Comparison of ENCODE assay signal across 8 cellular contexts in genomic region chr17:50027639-50028206, GRCh38. TPM values are rescaled to one million over a fixed set of nuclear protein-coding genes. Genes with fewer than 3 reads are reported as not detected.
DNase-seq lines count a peak whose midpoint lies in the region; ATAC-seq, FAIRE-seq and TF ChIP-seq lines count a peak whose summit lies in the region.

No MANE protein-coding gene starts in this region.

- no peaks in the 10 kb centered on the region for H3K9me3 ChIP-seq in adrenal gland (replicated peaks in 1 of 3)
- peaks cover 13% of the 10 kb centered on the region for H3K9me3 ChIP-seq in keratinocyte (ENCODE audit: control insufficient read depth, low read depth, low read length)
- H3K9me3 ChIP-seq in stomach smooth muscle (ENCODE audit: control insufficient read depth in 2 of 2, low read length in 2 of 2) = no peaks in the 10 kb centered on the region

- H3K4me1 ChIP-seq in adrenal gland (replicated peaks in 1 of 2) = peaks cover 12 to 13% of the 10 kb centered on the region in 2 donors
- H3K4me1 ChIP-seq in keratinocyte (ENCODE audit: control insufficient read depth, extremely low read depth, insufficient read depth, low read length) = peaks cover 26% of the 10 kb centered on the region
- peaks cover 24% of the 10 kb centered on the region for H3K4me1 ChIP-seq in stomach smooth muscle (ENCODE audit: control insufficient read depth, insufficient read depth, low read length)

- no peak for TF ChIP-seq POLR2A in adrenal gland (IDR thresholded peaks at IDR 0.05)

- 23 to 49% (median 42%) methylated on average over 8 to 14 of the region's 14 CpGs for WGBS in adrenal gland, 4 donors

- peak overlapping the region in 1 of 4 donors; percentile 41 for H3K4me3 ChIP-seq in adrenal gland
- peak overlapping the region; percentile 43 to 75 (median 61) for H3K4me3 ChIP-seq in keratinocyte (ENCODE audit: control insufficient read depth in 2 of 3, extremely low read depth in 1 of 3, insufficient read depth in 2 of 3, low read depth in 1 of 3, low read length in 3 of 3)
- peak overlapping the region; percentile 42 to 71 for H3K4me3 ChIP-seq in stomach smooth muscle (ENCODE audit: low read length in 2 of 2)

- intact Hi-C loops in natural killer cell (cut with micrococcal nuclease) = no loop called here
- intact Hi-C loops in adrenal gland (cut with DNase I) = loop anchor here (2.0 to 5.0 kb wide), 2 partner anchors 45 to 61 kb away; no protein-coding TSS in a partner anchor

- peak overlapping the region; percentile 98 for H3K4me2 ChIP-seq in keratinocyte (ENCODE audit: control insufficient read depth, extremely low read depth, insufficient read depth, low read depth, low read length)

- H4K20me1 ChIP-seq in keratinocyte (ENCODE audit: control insufficient read depth, extremely low read depth, insufficient read depth, low read length) = no peaks in the 10 kb centered on the region

- peak; percentile 98 for FAIRE-seq in keratinocyte (lab: Jason Lieb, UNC)

- peak overlapping the region; percentile 74 for H3K4me3 Mint-ChIP-seq in natural killer cell treated with Interleukin-12 subunit alpha and Interleukin-12 subunit beta and Interleukin-15 and Interleukin-18, amount 100 ng/mL, for 72 hours
- H3K4me3 Mint-ChIP-seq in natural killer cell = no peak overlapping the region

- no peaks in the 10 kb centered on the region for H3K9me1 ChIP-seq in keratinocyte (ENCODE audit: control insufficient read depth, extremely low read depth, insufficient read depth, low read length)

- no peaks in the 10 kb centered on the region for H3K79me2 ChIP-seq in keratinocyte (ENCODE audit: control insufficient read depth, insufficient read depth, low read length)

- H3K36me3 Mint-ChIP-seq in natural killer cell treated with Interleukin-12 subunit alpha and Interleukin-12 subunit beta and Interleukin-15 and Interleukin-18, amount 100 ng/mL, for 72 hours = no peaks in the 10 kb centered on the region
- H3K36me3 Mint-ChIP-seq in natural killer cell = no peaks in the 10 kb centered on the region

- TF ChIP-seq CTCF in natural killer cell (IDR thresholded peaks at IDR 0.05) = no peak
- TF ChIP-seq CTCF in adrenal gland (IDR thresholded peaks at IDR 0.05) = no peak
- no peak for TF ChIP-seq CTCF in keratinocyte (optimal IDR thresholded peaks at IDR 0.05 in 1 of 3, IDR thresholded peaks at IDR 0.05 in 1 of 3, conservative IDR thresholded peaks at IDR 0.05 in 1 of 3; ENCODE audit: extremely low read depth in 1 of 3, insufficient read depth in 2 of 3, low read length in 3 of 3)

- DNase-seq in natural killer cell treated with Interleukin-12 subunit alpha and Interleukin-12 subunit beta and Interleukin-15 and Interleukin-18, amount 100 ng/mL, for 72 hours (ENCODE audit: low spot score) = no peak
- DNase-seq in natural killer cell = no peak
- DNase-seq in adrenal gland = peak; percentile 80 to 95 (median 91)
- DNase-seq in keratinocyte (ENCODE audit: low read depth, low spot score) = peak; percentile 100
- no peak for DNase-seq in KG1 (lab: John Stamatoyannopoulos, UW)

- H3K4me1 Mint-ChIP-seq in natural killer cell treated with Interleukin-12 subunit alpha and Interleukin-12 subunit beta and Interleukin-15 and Interleukin-18, amount 100 ng/mL, for 72 hours (ENCODE audit: low read depth in 2 of 2) = peaks cover 0 to 7% of the 10 kb centered on the region in 2 donors
- peaks cover 0 to 20% of the 10 kb centered on the region in 2 donors for H3K4me1 Mint-ChIP-seq in natural killer cell

- H3K9ac ChIP-seq in keratinocyte (ENCODE audit: control insufficient read depth, extremely low read depth, insufficient read depth, low read length) = peak overlapping the region; percentile 85
- peak overlapping the region in 1 of 2 donors; percentile 13 for H3K9ac ChIP-seq in stomach smooth muscle (ENCODE audit: low read length in 2 of 2)

- dilution Hi-C loops in keratinocyte (cut with MboI; ENCODE audit: extremely low pct_ligation_motif_present, low sequenced_read_pairs) = no loop called here

- no peak overlapping the region for H2AFZ ChIP-seq in keratinocyte (ENCODE audit: control insufficient read depth, low read length)

- H3K27ac Mint-ChIP-seq in natural killer cell treated with Interleukin-12 subunit alpha and Interleukin-12 subunit beta and Interleukin-15 and Interleukin-18, amount 100 ng/mL, for 72 hours = no peak overlapping the region
- H3K27ac Mint-ChIP-seq in natural killer cell = no peak overlapping the region

- no peaks in the 10 kb centered on the region for H3K27me3 ChIP-seq in adrenal gland
- no peaks in the 10 kb centered on the region for H3K27me3 ChIP-seq in keratinocyte (ENCODE audit: control insufficient read depth, extremely low read depth, insufficient read depth, low read length)
- no peaks in the 10 kb centered on the region for H3K27me3 ChIP-seq in stomach smooth muscle (ENCODE audit: control insufficient read depth in 1 of 2, insufficient read depth in 2 of 2, low read length in 2 of 2)

- H3K36me3 ChIP-seq in adrenal gland (replicated peaks in 1 of 2) = no peaks in the 10 kb centered on the region
- H3K36me3 ChIP-seq in keratinocyte (ENCODE audit: control insufficient read depth in 2 of 2, extremely low read depth in 1 of 2, insufficient read depth in 2 of 2, low read length in 2 of 2) = no peaks in the 10 kb centered on the region
- no peaks in the 10 kb centered on the region for H3K36me3 ChIP-seq in stomach smooth muscle (ENCODE audit: control insufficient read depth in 2 of 2, insufficient read depth in 2 of 2, low read length in 2 of 2)

- peak; percentile 61 to 64 for ATAC-seq in natural killer cell treated with Interleukin-12 subunit alpha and Interleukin-12 subunit beta and Interleukin-15 and Interleukin-18, amount 100 ng/mL, for 72 hours
- no peak for ATAC-seq in natural killer cell
- no peak for ATAC-seq in HG03280 (IDR thresholded peaks at IDR 0.05; ENCODE audit: unreplicated experiment)
- no peak for ATAC-seq in GM21825 (IDR thresholded peaks at IDR 0.05; ENCODE audit: unreplicated experiment)

- H3K9me3 Mint-ChIP-seq in natural killer cell treated with Interleukin-12 subunit alpha and Interleukin-12 subunit beta and Interleukin-15 and Interleukin-18, amount 100 ng/mL, for 72 hours = no peaks in the 10 kb centered on the region
- no peaks in the 10 kb centered on the region for H3K9me3 Mint-ChIP-seq in natural killer cell

- H3K27me3 Mint-ChIP-seq in natural killer cell treated with Interleukin-12 subunit alpha and Interleukin-12 subunit beta and Interleukin-15 and Interleukin-18, amount 100 ng/mL, for 72 hours = peaks cover 18 to 23% of the 10 kb centered on the region in 2 donors
- H3K27me3 Mint-ChIP-seq in natural killer cell (ENCODE audit: low read depth in 2 of 2) = peaks cover 20 to 26% of the 10 kb centered on the region in 2 donors

- H3K27ac ChIP-seq in adrenal gland (peak overlapping the region in 3 of 5 donors; percentile 48 to 83 (median 75)), keratinocyte (ENCODE audit: control insufficient read depth, insufficient read depth, low read length) (peak overlapping the region; percentile 96), stomach smooth muscle (ENCODE audit: low read length) (peak overlapping the region; percentile 37)

RNA-seq across cellular contexts. Expression of gene ITGA3, which starts 28.2 kb away (rescaled TPM):
- total RNA-seq in natural killer cell treated with Interleukin-12 subunit alpha and Interleukin-12 subunit beta and Interleukin-15 and Interleukin-18, amount 100 ng/mL, for 72 hours = 10 to 100 TPM; 13.7 to 13.9 TPM
- 1 to 10 TPM in 2 of 3 donors, under 1 TPM in 1; 0.47 to 2.8 (median 1.4) TPM for total RNA-seq in natural killer cell
- 100 to 1,000 TPM in 7 of 8 donors, 10 to 100 TPM in 1; 31.4 to 206 (median 134) TPM for total RNA-seq in adrenal gland
- 100 to 1,000 TPM in 2 of 3 donors, 10 to 100 TPM in 1; 20.9 to 164 (median 116) TPM for polyA plus RNA-seq in adrenal gland
- 427 to 733 TPM (median 708 TPM) in 3 replicates for polyA plus RNA-seq in keratinocyte
- 311 TPM for polyA plus RNA-seq in keratinocyte (2011; ENCODE audit: low read depth)
- 216 and 405 TPM in 2 replicates for polyA plus RNA-seq in keratinocyte (2011; cell fraction: cytosol; rRNA removed)
- 1,779 and 2,144 TPM in 2 replicates for polyA plus RNA-seq in keratinocyte (2011; cell fraction: nucleus; rRNA removed)
- polyA plus RNA-seq in keratinocyte (2012; ENCODE audit: low replicate concordance) = 460 and 965 TPM in 2 replicates
- polyA minus RNA-seq in keratinocyte = 1,193 to 2,515 TPM (median 1,361 TPM) in 3 replicates
- polyA minus RNA-seq in keratinocyte (2011; cell fraction: cytosol; rRNA and poly(A)+ RNA removed) = 897 TPM
- 2,521 and 2,609 TPM in 2 replicates for polyA minus RNA-seq in keratinocyte (2011; cell fraction: nucleus; rRNA and poly(A)+ RNA removed)

RNA-seq across cellular contexts. Expression of gene DLX3, which starts 32.7 kb away (rescaled TPM):
- total RNA-seq in natural killer cell treated with Interleukin-12 subunit alpha and Interleukin-12 subunit beta and Interleukin-15 and Interleukin-18, amount 100 ng/mL, for 72 hours = not detected
- total RNA-seq in natural killer cell (not detected), adrenal gland (under 1 TPM in 5 of 8 donors, not detected in 3; 0.36 to 0.83 (median 0.49) TPM)
- polyA plus RNA-seq in adrenal gland (under 1 TPM; 0.07 to 0.24 (median 0.13) TPM), keratinocyte (0.62 to 0.81 TPM (median 0.72 TPM) in 3 replicates)
- 8.7 TPM for polyA plus RNA-seq in keratinocyte (2011; ENCODE audit: low read depth)
- 0.97 and 1.3 TPM in 2 replicates for polyA plus RNA-seq in keratinocyte (2011; cell fraction: cytosol; rRNA removed)
- 2.3 and 3.3 TPM in 2 replicates for polyA plus RNA-seq in keratinocyte (2011; cell fraction: nucleus; rRNA removed)
- polyA plus RNA-seq in keratinocyte (2012; ENCODE audit: low replicate concordance) = 1.6 and 17.5 TPM in 2 replicates
- polyA minus RNA-seq in keratinocyte = 0.64 to 1.8 TPM (median 1.0 TPM) in 3 replicates
- 2.1 TPM for polyA minus RNA-seq in keratinocyte (2011; cell fraction: cytosol; rRNA and poly(A)+ RNA removed)
- 1.1 and 1.3 TPM in 2 replicates for polyA minus RNA-seq in keratinocyte (2011; cell fraction: nucleus; rRNA and poly(A)+ RNA removed)

RNA-seq across cellular contexts. Expression of gene DLX4, which starts 58.7 kb away (rescaled TPM):
- total RNA-seq in natural killer cell treated with Interleukin-12 subunit alpha and Interleukin-12 subunit beta and Interleukin-15 and Interleukin-18, amount 100 ng/mL, for 72 hours = under 1 TPM; 0.45 to 0.71 TPM
- total RNA-seq in natural killer cell = 1 to 10 TPM in 1 of 3 donors, under 1 TPM in 1, not detected in 1; 0.35 to 1.1 TPM
- under 1 TPM in 5 of 8 donors, not detected in 3; 0.18 to 0.96 (median 0.27) TPM for total RNA-seq in adrenal gland
- under 1 TPM; 0.10 to 0.48 (median 0.11) TPM for polyA plus RNA-seq in adrenal gland
- polyA plus RNA-seq in keratinocyte = 0.10 to 0.22 TPM (median 0.18 TPM) in 3 replicates
- polyA plus RNA-seq in keratinocyte (2011; ENCODE audit: low read depth) = 0.42 TPM
- 0.31 and 0.34 TPM in 2 replicates for polyA plus RNA-seq in keratinocyte (2011; cell fraction: cytosol; rRNA removed)
- polyA plus RNA-seq in keratinocyte (2011; cell fraction: nucleus; rRNA removed) = 0.32 and 0.77 TPM in 2 replicates
- polyA plus RNA-seq in keratinocyte (2012; ENCODE audit: low replicate concordance) = 0.30 and 0.49 TPM in 2 replicates
- polyA minus RNA-seq in keratinocyte = 0.10 to 1.4 TPM (median 0.23 TPM) in 3 replicates
- polyA minus RNA-seq in keratinocyte (2011; cell fraction: cytosol; rRNA and poly(A)+ RNA removed) = 1.7 TPM
- polyA minus RNA-seq in keratinocyte (2011; cell fraction: nucleus; rRNA and poly(A)+ RNA removed) = 0.62 TPM in 1 of 2 replicates, not detected in the other

Comparison
In these comparisons a context has a peak if more than half of its experiments do, and no peak if none do; other contexts are left out.
1. ATAC-seq: peak in natural killer cell treated with Interleukin-12 subunit alpha and Interleukin-12 subunit beta and Interleukin-15 and Interleukin-18, amount 100 ng/mL, for 72 hours (2 of 2); none in natural killer cell (0 of 3), HG03280 (single experiment) and GM21825 (single experiment).
2. DNase-seq: peak in adrenal gland (7 of 7) and keratinocyte (single experiment); none in natural killer cell treated with Interleukin-12 subunit alpha and Interleukin-12 subunit beta and Interleukin-15 and Interleukin-18, amount 100 ng/mL, for 72 hours (single experiment), natural killer cell (single experiment) and KG1 (single experiment).
3. H3K27ac ChIP-seq: peak in every context shown above with its lines; median percentile 96 in keratinocyte; 75 in adrenal gland; 37 in stomach smooth muscle.